8 cellular contexts compared by ENCODE assay signal in genomic region chr17:63446981-63447687, GRCh38. TPM values are rescaled to one million over a fixed set of nuclear protein-coding genes. Genes with fewer than 3 reads are reported as not detected.
DNase-seq lines count a peak whose midpoint lies in the region; ATAC-seq and TF ChIP-seq lines count a peak whose summit lies in the region.

No MANE protein-coding gene starts in this region.

- H2BK12ac ChIP-seq in trophoblast cell (ENCODE audit: low read length), result peak overlapping the region; percentile 7

- H3K4me3 ChIP-seq in CD4-positive, alpha-beta memory T cell (ENCODE audit: low read length in 2 of 2), result peak overlapping the region; percentile 67 to 73
- H3K4me3 ChIP-seq in HAP-1 (peak overlapping the region; percentile 36), fibroblast of lung (replicated peaks in 1 of 4; ENCODE audit: control extremely low read depth in 1 of 4, insufficient read depth in 1 of 4, low read depth in 3 of 4, low read length in 4 of 4) (peak overlapping the region in 1 of 4 experiments; percentile 61), trophoblast cell (ENCODE audit: low read depth, low read length) (peak overlapping the region; percentile 74)

- intact Hi-C loops in CD4-positive, alpha-beta memory T cell (cut with micrococcal nuclease), result loop anchor here (1.0 to 5.0 kb wide), 3 partner anchors 8 to 165 kb away; partner anchors contain the start of gene ACE

- no peak for TF ChIP-seq CTCF in fibroblast of lung (conservative IDR thresholded peaks at IDR 0.05 in 1 of 2, IDR thresholded peaks at IDR 0.05 in 1 of 2; ENCODE audit: low read depth in 1 of 2, low read length in 2 of 2)

- peak overlapping the region; percentile 90 to 98 (median 95) for H3K27ac Mint-ChIP-seq in CD4-positive, alpha-beta memory T cell

- H3K36me3 Mint-ChIP-seq in CD4-positive, alpha-beta memory T cell, result peaks cover 0 to 3% of the 10 kb centered on the region in 2 donors

- CTCF ChIA-PET in CD4-positive, alpha-beta memory T cell (lab: Charles Lee; ENCODE audit: partially characterized antibody), result interaction anchor here (1.2 to 11.2 kb wide), 7 partner anchors 11 to 165 kb away, joined by 3 to 107 read pairs (median 5); partner anchors contain the start of genes ACE and TACO1

- DNase-seq in CD4-positive, alpha-beta memory T cell, result peak; percentile 48 to 72 (median 54)
- DNase-seq in HAP-1 (ENCODE audit: low spot score in 2 of 2) (peak in 1 of 2 experiments; percentile 48), NCI-H226 (peak; percentile 60), fibroblast of lung (ENCODE audit: low read depth in 2 of 2) (no peak), trophoblast cell (no peak), inferior parietal cortex (ENCODE audit: extremely low spot score) (no peak)
- DNase-seq in activated T-cell treated with anti-CD3 and anti-CD28 coated beads, Interleukin-2, amount 50 U/mL, for 1 hour, result peak; percentile 62

- H3K27me3 Mint-ChIP-seq in CD4-positive, alpha-beta memory T cell, result peaks cover 0 to 3% of the 10 kb centered on the region in 2 donors

- peak overlapping the region; percentile 89 for H2BK120ac ChIP-seq in trophoblast cell (ENCODE audit: insufficient read depth, low read length, poor library complexity)

- H3K4me1 Mint-ChIP-seq in CD4-positive, alpha-beta memory T cell, result peaks cover 25 to 56% (median 40%) of the 10 kb centered on the region in 4 donors

- H3K4me3 Mint-ChIP-seq in CD4-positive, alpha-beta memory T cell, result peak overlapping the region; percentile 76 to 88 (median 82)

- no peak overlapping the region for H2AFZ ChIP-seq in fibroblast of lung (ENCODE audit: low read length)
- H2AFZ ChIP-seq in trophoblast cell (ENCODE audit: insufficient read depth, low read length, poor library complexity), result peak overlapping the region; percentile 64

- no CpG with 5 or more reads among the region's 29 CpGs for WGBS in trophoblast cell (ENCODE audit: extremely low coverage, insufficient coverage, insufficient read length)

- H3K18ac ChIP-seq in trophoblast cell (ENCODE audit: low read length), result peak overlapping the region; percentile 89

- H3K79me1 ChIP-seq in trophoblast cell (ENCODE audit: low read length), result peaks cover 19% of the 10 kb centered on the region

- H3K4me1 ChIP-seq in CD4-positive, alpha-beta memory T cell (ENCODE audit: insufficient read depth, low read length), result peaks cover 42% of the 10 kb centered on the region
- peaks cover 17% of the 10 kb centered on the region for H3K4me1 ChIP-seq in HAP-1
- no peaks in the 10 kb centered on the region for H3K4me1 ChIP-seq in fibroblast of lung (ENCODE audit: control insufficient read depth, extremely low read depth, insufficient read depth, low read length)
- peaks cover 15% of the 10 kb centered on the region in 2 experiments for H3K4me1 ChIP-seq in trophoblast cell (ENCODE audit: control insufficient read depth in 1 of 2, insufficient read depth in 2 of 2, low read length in 2 of 2)

- peak overlapping the region; percentile 4 for H3K9ac ChIP-seq in fibroblast of lung (ENCODE audit: insufficient read depth, low read length)
- H3K9ac ChIP-seq in trophoblast cell (ENCODE audit: low read length), result peak overlapping the region; percentile 75

- H4K8ac ChIP-seq in trophoblast cell (ENCODE audit: low read depth, low read length), result peak overlapping the region; percentile 74

- H4K91ac ChIP-seq in trophoblast cell (ENCODE audit: low read depth, low read length), result peak overlapping the region; percentile 96

- no peaks in the 10 kb centered on the region for H3K27me3 ChIP-seq in CD4-positive, alpha-beta memory T cell (ENCODE audit: insufficient read depth, low read length)
- H3K27me3 ChIP-seq in HAP-1 (ENCODE audit: low read depth) (no peaks in the 10 kb centered on the region), fibroblast of lung (ENCODE audit: control insufficient read depth, insufficient read depth, low read length) (peaks cover 3% of the 10 kb centered on the region), trophoblast cell (ENCODE audit: insufficient read depth, low read length) (no peaks in the 10 kb centered on the region)

- no peaks in the 10 kb centered on the region for H3K36me3 ChIP-seq in CD4-positive, alpha-beta memory T cell (ENCODE audit: insufficient read depth, low read length)
- H3K36me3 ChIP-seq in HAP-1 (replicated peaks), result no peaks in the 10 kb centered on the region
- H3K36me3 ChIP-seq in fibroblast of lung (ENCODE audit: control insufficient read depth, insufficient read depth, low read length), result no peaks in the 10 kb centered on the region
- no peaks in the 10 kb centered on the region for H3K36me3 ChIP-seq in trophoblast cell (ENCODE audit: control insufficient read depth in 1 of 2, insufficient read depth in 2 of 2, low read length in 2 of 2)

- in situ Hi-C loops in HAP-1 (cut with MboI; ENCODE audit: low sequenced_read_pairs), result no loop called here

- H3K79me2 ChIP-seq in fibroblast of lung (ENCODE audit: control insufficient read depth, insufficient read depth, low read length) (no peaks in the 10 kb centered on the region), trophoblast cell (ENCODE audit: control insufficient read depth, insufficient read depth, low read length, poor library complexity) (peaks cover 11% of the 10 kb centered on the region)

- H2AK5ac ChIP-seq in trophoblast cell (ENCODE audit: low read length), result peak overlapping the region; percentile 49

- POLR2A ChIA-PET in CD4-positive, alpha-beta memory T cell (lab: Charles Lee; ENCODE audit: partially characterized antibody), result interaction anchor here (0.7 to 6.9 kb wide), 15 partner anchors 13 to 1732 kb away, joined by 3 to 77 read pairs (median 6); partner anchors contain the start of genes ACE, CCDC47, DDX42 and MAP3K3

- H3K4ac ChIP-seq in trophoblast cell (ENCODE audit: low read depth, low read length), result peak overlapping the region; percentile 76

- H3K4me2 ChIP-seq in fibroblast of lung (ENCODE audit: extremely low read depth, insufficient read depth, low read length) (peak overlapping the region; percentile 32), trophoblast cell (ENCODE audit: low read length) (peak overlapping the region; percentile 93)

- H2BK5ac ChIP-seq in trophoblast cell (ENCODE audit: low read depth, low read length, poor library complexity), result peak overlapping the region; percentile 82

- no peaks in the 10 kb centered on the region for H3K9me3 ChIP-seq in CD4-positive, alpha-beta memory T cell (ENCODE audit: control insufficient read depth in 1 of 2, low read length in 2 of 2)
- H3K9me3 ChIP-seq in HAP-1 (no peaks in the 10 kb centered on the region), fibroblast of lung (ENCODE audit: control insufficient read depth, insufficient read depth, low read depth, low read length) (no peaks in the 10 kb centered on the region), trophoblast cell (ENCODE audit: insufficient read depth, low read depth, low read length) (peaks cover 2% of the 10 kb centered on the region)

- peak overlapping the region; percentile 93 for H3K14ac ChIP-seq in trophoblast cell (ENCODE audit: low read length)

- H4K20me1 ChIP-seq in fibroblast of lung (ENCODE audit: control insufficient read depth, extremely low read depth, insufficient read depth, low read length), result no peaks in the 10 kb centered on the region

- no peaks in the 10 kb centered on the region for H3K9me3 Mint-ChIP-seq in CD4-positive, alpha-beta memory T cell

- no peak overlapping the region for H3K23ac ChIP-seq in trophoblast cell (ENCODE audit: low read length)

- H3K27ac ChIP-seq in CD4-positive, alpha-beta memory T cell (ENCODE audit: low read depth, low read length), result peak overlapping the region; percentile 94
- H3K27ac ChIP-seq in fibroblast of lung (ENCODE audit: insufficient read depth, low read length) (no peak overlapping the region), trophoblast cell (ENCODE audit: low read depth, low read length) (peak overlapping the region; percentile 86)

- no peak for ATAC-seq in GM21619 (IDR thresholded peaks at IDR 0.05; ENCODE audit: unreplicated experiment)

- H4K12ac ChIP-seq in trophoblast cell (ENCODE audit: low read depth, low read length), result peak overlapping the region; percentile 71

RNA-seq across cellular contexts. Expression of gene CYB561, which starts 1.0 kb away (rescaled TPM):
- 10 to 100 TPM; 81.0 to 83.7 TPM for total RNA-seq in CD4-positive, alpha-beta memory T cell
- polyA plus RNA-seq in CD4-positive, alpha-beta memory T cell, result 10 to 100 TPM; 34.1 to 42.1 TPM
- total RNA-seq in fibroblast of lung, result 11.6 and 13.7 TPM in 2 replicates
- polyA plus RNA-seq in fibroblast of lung, result 7.6 and 7.8 TPM in 2 replicates
- polyA plus RNA-seq in fibroblast of lung (2012), result 9.0 and 10.6 TPM in 2 replicates
- 56.9 and 59.4 TPM in 2 replicates for polyA minus RNA-seq in fibroblast of lung (ENCODE audit: low replicate concordance)
- polyA plus RNA-seq in trophoblast cell (2013), result 15.7 and 18.0 TPM in 2 replicates

RNA-seq across cellular contexts. Expression of gene ACE, which starts 29.7 kb away (rescaled TPM):
- total RNA-seq in CD4-positive, alpha-beta memory T cell, result 10 to 100 TPM; 56.7 TPM
- polyA plus RNA-seq in CD4-positive, alpha-beta memory T cell, result 1 to 10 TPM; 1.8 to 7.5 TPM
- total RNA-seq in fibroblast of lung, result 2.5 and 2.6 TPM in 2 replicates
- polyA plus RNA-seq in fibroblast of lung, result 0.92 and 3.4 TPM in 2 replicates
- polyA plus RNA-seq in fibroblast of lung (2012), result 2.0 and 5.2 TPM in 2 replicates
- polyA minus RNA-seq in fibroblast of lung (ENCODE audit: low replicate concordance), result 2.3 and 20.0 TPM in 2 replicates
- polyA plus RNA-seq in trophoblast cell (2013), result 0.25 and 0.39 TPM in 2 replicates

Comparison
In these comparisons a context has a peak if more than half of its experiments do, and no peak if none do; other contexts are left out.
1. DNase-seq: peak in CD4-positive, alpha-beta memory T cell (5 of 5), NCI-H226 (single experiment) and activated T-cell treated with anti-CD3 and anti-CD28 coated beads, Interleukin-2, amount 50 U/mL, for 1 hour (single experiment); none in fibroblast of lung (0 of 2), trophoblast cell (0 of 2) and inferior parietal cortex (single experiment).
2. RNA of gene ACE, which starts 29.7 kb away (total RNA-seq): 56.7 TPM in CD4-positive, alpha-beta memory T cell; 2.5 to 2.6 TPM in fibroblast of lung; every median in the first group is over 10 times any median in the second.